In the genomic region with DNA sequence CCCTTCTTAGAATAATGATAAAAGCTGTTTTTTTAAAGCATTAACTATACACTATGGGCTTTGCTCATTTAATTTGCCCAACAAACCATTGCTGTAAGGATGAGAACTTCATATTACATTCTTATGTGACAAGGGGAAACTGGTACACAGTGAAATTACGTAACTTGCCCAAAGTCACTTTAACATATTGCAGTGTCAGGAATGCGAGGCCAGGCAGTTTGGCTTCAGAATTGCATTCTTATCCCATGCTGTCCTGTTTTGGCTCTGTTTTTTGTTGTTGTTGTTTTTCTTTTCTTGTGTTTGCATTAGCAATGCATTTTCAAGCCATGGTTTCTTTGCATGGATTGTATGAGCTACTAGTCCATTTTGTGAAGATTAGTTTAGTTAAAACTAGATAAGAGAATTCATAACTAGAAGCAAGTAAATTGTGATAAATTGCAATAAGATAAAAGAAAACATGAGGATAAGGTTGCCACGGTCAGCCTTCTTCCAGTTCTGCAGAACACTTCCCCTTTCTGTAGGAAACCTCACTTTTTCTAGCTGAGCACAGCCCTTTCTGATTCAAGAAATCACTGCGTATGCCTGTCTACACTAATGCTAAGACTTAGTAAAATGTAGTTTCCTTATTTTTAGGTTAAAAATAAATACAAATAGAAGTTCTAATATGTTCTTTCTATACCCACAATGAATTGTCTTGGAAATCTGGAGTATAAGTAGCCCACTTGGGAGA, we compare ENCODE assay signal across 15 cellular contexts.
DNase-seq lines count a peak whose midpoint lies in the region; ATAC-seq and TF ChIP-seq lines count a peak whose summit lies in the region.
"Had no signal": no experiment of that assay in that cellular context is flagged by ENCODE, and none has a peak within 500 bp of the region (broad histone marks: within the 10 kb centered on the region; RNA-seq: fewer than 3 reads in every experiment).

No MANE protein-coding gene starts in this region.

- no peak overlapping the region for H3K4me3 ChIP-seq in smooth muscle cell
- H3K4me3 ChIP-seq: suprapubic skin had no signal

- intact Hi-C loops in left ventricle myocardium superior (cut with micrococcal nuclease), result no loop called here

- no peaks in the 10 kb centered on the region for H3K36me3 ChIP-seq in smooth muscle cell (ENCODE audit: low read depth)
- H3K36me3 ChIP-seq: suprapubic skin had no signal

- no peaks in the 10 kb centered on the region for H4K20me1 ChIP-seq in smooth muscle cell (ENCODE audit: low read depth)

- no peak overlapping the region for H3K9ac ChIP-seq in smooth muscle cell (ENCODE audit: low read depth)

- no peak overlapping the region for H3K4me3 Mint-ChIP-seq in stimulated activated naive B cell treated with anti-CD40 and anti-IgM and Interleukin-4, amounts not matched to agents 10 μg/mL and 1 μg/mL and 100 μg/mL, for 72 hours
- no peak overlapping the region for H3K4me3 Mint-ChIP-seq in WTC11
- H3K4me3 Mint-ChIP-seq: activated naive CD8-positive, alpha-beta T cell; CD8-positive, alpha-beta memory T cell had no signal

- H3K4me1 Mint-ChIP-seq in stimulated activated naive B cell treated with anti-CD40 and anti-IgM and Interleukin-4, amounts not matched to agents 10 μg/mL and 1 μg/mL and 100 μg/mL, for 72 hours, result no peaks in the 10 kb centered on the region
- H3K4me1 Mint-ChIP-seq in WTC11, result peaks cover 4% of the 10 kb centered on the region; the same call in 1 of the 2 replicates
- H3K4me1 Mint-ChIP-seq: CD8-positive, alpha-beta memory T cell had no signal

- H3K9me3 ChIP-seq in smooth muscle cell (replicated peaks; ENCODE audit: low read depth), result peaks cover 8% of the 10 kb centered on the region
- H3K9me3 ChIP-seq: suprapubic skin had no signal

- no peak overlapping the region for H3K4me2 ChIP-seq in smooth muscle cell

- H3F3A ChIP-seq in smooth muscle cell (ENCODE audit: low read depth), result no peaks in the 10 kb centered on the region

- CTCF ChIA-PET in WTC11 (lab: Charles Lee), result no interaction called here

- 51% methylated on average over 4 of the region's 4 CpGs for WGBS in smooth muscle cell (ENCODE audit: low lambda C conversion rate)

- no peaks in the 10 kb centered on the region for H3K4me1 ChIP-seq in smooth muscle cell (ENCODE audit: low read depth)

- no peak overlapping the region for H3K27ac ChIP-seq in smooth muscle cell (ENCODE audit: low read depth)
- H3K27ac ChIP-seq: suprapubic skin had no signal

- TF ChIP-seq CTCF in smooth muscle cell (IDR thresholded peaks at IDR 0.05; ENCODE audit: borderline replicate concordance, insufficient read depth, poor library complexity, severe bottlenecking), result no peak
- no peak for TF ChIP-seq CTCF in WTC11 (IDR thresholded peaks at IDR 0.05)

- POLR2A ChIA-PET in WTC11 (lab: Charles Lee), result no interaction called here

- H3K27ac Mint-ChIP-seq in stimulated activated naive B cell treated with anti-CD40 and anti-IgM and Interleukin-4, amounts not matched to agents 10 μg/mL and 1 μg/mL and 100 μg/mL, for 72 hours, result no peak overlapping the region
- H3K27ac Mint-ChIP-seq in WTC11, result no peak overlapping the region
- H3K27ac Mint-ChIP-seq: activated naive CD8-positive, alpha-beta T cell; CD8-positive, alpha-beta memory T cell had no signal

- no peak overlapping the region for H2AFZ ChIP-seq in smooth muscle cell (ENCODE audit: low read depth)

- DNase-seq in SKM-1 treated with dmso at 0.1 percent for 144 hours (lab: John Stamatoyannopoulos, UW; ENCODE audit: unreplicated experiment) (peak; percentile 7), SKM-1 (lab: John Stamatoyannopoulos, UW; ENCODE audit: unreplicated experiment) (no peak), astrocyte of the hippocampus (ENCODE audit: low read depth, low spot score) (peak; percentile 81), left ventricle myocardium superior (no peak), smooth muscle cell (lab: John Stamatoyannopoulos, UW; ENCODE audit: unreplicated experiment) (no peak), WTC11 (ENCODE audit: low spot score) (no peak)
- no peak for DNase-seq in stimulated activated naive B cell treated with anti-CD40 and anti-IgM and Interleukin-4, amounts not matched to agents 10 μg/mL and 1 μg/mL and 100 μg/mL, for 72 hours
- DNase-seq: activated T-cell treated with anti-CD3 and anti-CD28 coated beads for 4 hours; CD8-positive, alpha-beta memory T cell; NCI-H2081; posterior cingulate gyrus; T-helper 2 cell had no signal

- H3K36me3 Mint-ChIP-seq in stimulated activated naive B cell treated with anti-CD40 and anti-IgM and Interleukin-4, amounts not matched to agents 10 μg/mL and 1 μg/mL and 100 μg/mL, for 72 hours, result peaks cover 1 to 4% of the 10 kb centered on the region in 2 donors
- peaks cover 3% of the 10 kb centered on the region for H3K36me3 Mint-ChIP-seq in WTC11
- H3K36me3 Mint-ChIP-seq: activated naive CD8-positive, alpha-beta T cell; CD8-positive, alpha-beta memory T cell had no signal

- ATAC-seq in left ventricle myocardium superior (peak; percentile 79), GM21825 (IDR thresholded peaks at IDR 0.05; ENCODE audit: unreplicated experiment) (no peak), WTC11 (no peak)
- peak; percentile 56 to 66 for ATAC-seq in stimulated activated naive B cell treated with anti-CD40 and anti-IgM and Interleukin-4, amounts not matched to agents 10 μg/mL and 1 μg/mL and 100 μg/mL, for 72 hours (replicated peaks)

- H3K79me2 ChIP-seq in smooth muscle cell (ENCODE audit: low read depth), result no peaks in the 10 kb centered on the region

- H3K27me3 Mint-ChIP-seq in stimulated activated naive B cell treated with anti-CD40 and anti-IgM and Interleukin-4, amounts not matched to agents 10 μg/mL and 1 μg/mL and 100 μg/mL, for 72 hours, result no peaks in the 10 kb centered on the region
- H3K27me3 Mint-ChIP-seq in WTC11 (ENCODE audit: low read depth), result no peaks in the 10 kb centered on the region
- H3K27me3 Mint-ChIP-seq: activated naive CD8-positive, alpha-beta T cell; CD8-positive, alpha-beta memory T cell had no signal

- peaks cover 6 to 7% of the 10 kb centered on the region in 2 donors for H3K9me3 Mint-ChIP-seq in stimulated activated naive B cell treated with anti-CD40 and anti-IgM and Interleukin-4, amounts not matched to agents 10 μg/mL and 1 μg/mL and 100 μg/mL, for 72 hours
- peaks cover 25% of the 10 kb centered on the region for H3K9me3 Mint-ChIP-seq in WTC11

- no peaks in the 10 kb centered on the region for H3K27me3 ChIP-seq in smooth muscle cell (ENCODE audit: low read depth)
- H3K27me3 ChIP-seq: suprapubic skin had no signal

TF ChIP-seq in WTC11, 78 proteins besides CTCF, POLR2A, EP300 and RAD21:
- TF ChIP-seq ATF1 (CRISPR knock-in tag; IDR thresholded peaks at IDR 0.05) (no peak), SMAD4 (CRISPR knock-in tag; IDR thresholded peaks at IDR 0.05) (no peak), NR2C2 (CRISPR knock-in tag; IDR thresholded peaks at IDR 0.05) (no peak)
- TF ChIP-seq, protein P1, sequence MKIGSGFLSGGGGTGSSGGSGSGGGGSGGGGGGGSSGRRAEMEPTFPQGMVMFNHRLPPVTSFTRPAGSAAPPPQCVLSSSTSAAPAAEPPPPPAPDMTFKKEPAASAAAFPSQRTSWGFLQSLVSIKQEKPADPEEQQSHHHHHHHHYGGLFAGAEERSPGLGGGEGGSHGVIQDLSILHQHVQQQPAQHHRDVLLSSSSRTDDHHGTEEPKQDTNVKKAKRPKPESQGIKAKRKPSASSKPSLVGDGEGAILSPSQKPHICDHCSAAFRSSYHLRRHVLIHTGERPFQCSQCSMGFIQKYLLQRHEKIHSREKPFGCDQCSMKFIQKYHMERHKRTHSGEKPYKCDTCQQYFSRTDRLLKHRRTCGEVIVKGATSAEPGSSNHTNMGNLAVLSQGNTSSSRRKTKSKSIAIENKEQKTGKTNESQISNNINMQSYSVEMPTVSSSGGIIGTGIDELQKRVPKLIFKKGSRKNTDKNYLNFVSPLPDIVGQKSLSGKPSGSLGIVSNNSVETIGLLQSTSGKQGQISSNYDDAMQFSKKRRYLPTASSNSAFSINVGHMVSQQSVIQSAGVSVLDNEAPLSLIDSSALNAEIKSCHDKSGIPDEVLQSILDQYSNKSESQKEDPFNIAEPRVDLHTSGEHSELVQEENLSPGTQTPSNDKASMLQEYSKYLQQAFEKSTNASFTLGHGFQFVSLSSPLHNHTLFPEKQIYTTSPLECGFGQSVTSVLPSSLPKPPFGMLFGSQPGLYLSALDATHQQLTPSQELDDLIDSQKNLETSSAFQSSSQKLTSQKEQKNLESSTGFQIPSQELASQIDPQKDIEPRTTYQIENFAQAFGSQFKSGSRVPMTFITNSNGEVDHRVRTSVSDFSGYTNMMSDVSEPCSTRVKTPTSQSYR (CRISPR knock-in tag; IDR thresholded peaks at IDR 0.05), result no peak
- TF ChIP-seq, protein P2, sequence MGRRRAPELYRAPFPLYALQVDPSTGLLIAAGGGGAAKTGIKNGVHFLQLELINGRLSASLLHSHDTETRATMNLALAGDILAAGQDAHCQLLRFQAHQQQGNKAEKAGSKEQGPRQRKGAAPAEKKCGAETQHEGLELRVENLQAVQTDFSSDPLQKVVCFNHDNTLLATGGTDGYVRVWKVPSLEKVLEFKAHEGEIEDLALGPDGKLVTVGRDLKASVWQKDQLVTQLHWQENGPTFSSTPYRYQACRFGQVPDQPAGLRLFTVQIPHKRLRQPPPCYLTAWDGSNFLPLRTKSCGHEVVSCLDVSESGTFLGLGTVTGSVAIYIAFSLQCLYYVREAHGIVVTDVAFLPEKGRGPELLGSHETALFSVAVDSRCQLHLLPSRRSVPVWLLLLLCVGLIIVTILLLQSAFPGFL (CRISPR knock-in tag; IDR thresholded peaks at IDR 0.05; ENCODE audit: borderline replicate concordance), result no peak
- TF ChIP-seq, protein P3, sequence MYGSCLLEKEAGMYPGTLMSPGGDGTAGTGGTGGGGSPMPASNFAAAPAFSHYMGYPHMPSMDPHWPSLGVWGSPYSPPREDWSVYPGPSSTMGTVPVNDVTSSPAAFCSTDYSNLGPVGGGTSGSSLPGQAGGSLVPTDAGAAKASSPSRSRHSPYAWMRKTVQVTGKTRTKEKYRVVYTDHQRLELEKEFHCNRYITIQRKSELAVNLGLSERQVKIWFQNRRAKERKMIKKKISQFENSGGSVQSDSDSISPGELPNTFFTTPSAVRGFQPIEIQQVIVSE (CRISPR knock-in tag; IDR thresholded peaks at IDR 0.05; ENCODE audit: borderline replicate concordance), result no peak

Comparison
In these comparisons a context has a peak if more than half of its experiments do, and no peak if none do; other contexts are left out.
1. DNase-seq: peak in SKM-1 treated with dmso at 0.1 percent for 144 hours (single experiment) and astrocyte of the hippocampus (single experiment); none in SKM-1 (single experiment), left ventricle myocardium superior (single experiment), stimulated activated naive B cell treated with anti-CD40 and anti-IgM and Interleukin-4, amounts not matched to agents 10 μg/mL and 1 μg/mL and 100 μg/mL, for 72 hours (single experiment), smooth muscle cell (single experiment) and WTC11 (single experiment).
2. ATAC-seq: peak in left ventricle myocardium superior (single experiment) and stimulated activated naive B cell treated with anti-CD40 and anti-IgM and Interleukin-4, amounts not matched to agents 10 μg/mL and 1 μg/mL and 100 μg/mL, for 72 hours (2 of 2); none in GM21825 (single experiment) and WTC11 (single experiment).